ENCODE assay signal across 27 cellular contexts in genomic region chr10:117448840-117449239, GRCh38.
"Had no signal": no experiment of that assay in that cellular context is flagged by ENCODE, and none has a peak within 500 bp of the region (broad histone marks: within the 10 kb centered on the region; RNA-seq: fewer than 3 reads in every experiment).

No MANE protein-coding gene starts in this region.

- H3K9me3 ChIP-seq: esophagus squamous epithelium, gastrocnemius medialis, mucosa of descending colon, tibial artery had no signal

- H3K4me3 Mint-ChIP-seq: activated CD4-positive, alpha-beta T cell treated with anti-CD3 and anti-CD28 coated beads, Interleukin-2, amount 10 ng/mL, durations not matched to agents 7 days and 5 days; activated CD8-positive, alpha-beta T cell treated with anti-CD3 and anti-CD28 coated beads for 36 hours; activated naive CD4-positive, alpha-beta T cell treated with anti-CD3 and anti-CD28 coated beads, Interleukin-2, amount 50 U/mL, for 24 hours; activated T-helper 1 cell treated with anti-CD3 and anti-CD28 coated beads, Interleukin-12 subunit alpha, Interleukin-12 subunit beta, Interleukin-2, Interleukin-4 antibody, amounts not matched to agents 30 ng/mL and 10 ng/mL and 1 ng/mL, durations not matched to agents 14 hours and 24 hours and 36 hours; nephron progenitor cell; stimulated activated effector memory CD8-positive, alpha-beta T cell treated with anti-CD3 and anti-CD28 coated beads, Interleukin-12 subunit alpha, Interleukin-12 subunit beta, amount 100 ng/mL, for 72 hours; stimulated activated naive CD8-positive, alpha-beta T cell treated with anti-CD3 and anti-CD28 coated beads, Interleukin-15, amount 100 ng/mL, for 72 hours; T-cell; T-helper 2 cell treated with Interferon-gamma antibody and Interleukin-4, amounts not matched to agents 5 μg/mL and 100 μg/mL, for 36 hours had no signal

- H3K27ac ChIP-seq: coronary artery, esophagus squamous epithelium, gastrocnemius medialis, heart right ventricle, tibial artery, VCaP had no signal

- H3K36me3 Mint-ChIP-seq: stimulated activated effector memory CD8-positive, alpha-beta T cell treated with anti-CD3 and anti-CD28 coated beads, Interleukin-12 subunit alpha, Interleukin-12 subunit beta, amount 100 ng/mL, for 72 hours; T-cell had no signal

- H3K4me3 ChIP-seq: coronary artery, esophagus squamous epithelium, gastrocnemius medialis, heart right ventricle, mucosa of descending colon, tibial artery had no signal

- H3K27me3 ChIP-seq: gastrocnemius medialis, tibial artery had no signal

- H3K36me3 ChIP-seq: esophagus squamous epithelium, gastrocnemius medialis, heart right ventricle, tibial artery had no signal

- DNase-seq: activated CD4-positive, alpha-beta T cell treated with anti-CD3 and anti-CD28 coated beads, Interleukin-2, amount 10 ng/mL, durations not matched to agents 7 days and 5 days; activated CD8-positive, alpha-beta T cell treated with anti-CD3 and anti-CD28 coated beads for 36 hours; activated gamma-delta T cell treated with Interleukin-2 at 50 U/mL for 16 hours; cerebellar nuclear complex; esophagus squamous epithelium; gastrocnemius medialis; heart right ventricle; mesendoderm; nephron progenitor cell; right cardiac atrium; stimulated activated CD4-positive, alpha-beta T cell treated with anti-CD3 and anti-CD28 coated beads, Interleukin-1b, Interleukin-23, amount 100 ng/mL, for 48 hours; stimulated activated naive CD8-positive, alpha-beta T cell treated with anti-CD3 and anti-CD28 coated beads, Interleukin-15, amount 100 ng/mL, for 72 hours; T-cell; tibial artery had no signal

- H3K27me3 Mint-ChIP-seq: activated CD4-positive, alpha-beta T cell treated with anti-CD3 and anti-CD28 coated beads, Interleukin-2, amount 10 ng/mL, durations not matched to agents 7 days and 5 days had no signal

- H3K4me1 Mint-ChIP-seq: activated CD4-positive, alpha-beta T cell treated with anti-CD3 and anti-CD28 coated beads, Interleukin-2, amount 10 ng/mL, durations not matched to agents 7 days and 5 days; activated naive CD4-positive, alpha-beta T cell treated with anti-CD3 and anti-CD28 coated beads, Interleukin-2, amount 50 U/mL, for 24 hours; stimulated activated effector memory CD8-positive, alpha-beta T cell treated with anti-CD3 and anti-CD28 coated beads, Interleukin-12 subunit alpha, Interleukin-12 subunit beta, amount 100 ng/mL, for 72 hours; stimulated activated naive CD8-positive, alpha-beta T cell treated with anti-CD3 and anti-CD28 coated beads, Interleukin-15, amount 100 ng/mL, for 72 hours; T-cell had no signal

- ATAC-seq: activated CD4-positive, CD25-positive, alpha-beta regulatory T cell treated with anti-CD3 and anti-CD28 coated beads, Interleukin-2, amount 50 U/mL, for 24 hours; activated CD8-positive, alpha-beta T cell treated with anti-CD3 and anti-CD28 coated beads for 36 hours; gastrocnemius medialis; heart right ventricle; left colon; mucosa of descending colon; right cardiac atrium; stimulated activated naive CD8-positive, alpha-beta T cell treated with anti-CD3 and anti-CD28 coated beads, Interleukin-15, amount 100 ng/mL, for 72 hours; T-cell had no signal

- H3K27ac Mint-ChIP-seq: activated CD4-positive, alpha-beta T cell treated with anti-CD3 and anti-CD28 coated beads, Interleukin-2, amount 10 ng/mL, durations not matched to agents 7 days and 5 days; activated CD8-positive, alpha-beta T cell treated with anti-CD3 and anti-CD28 coated beads for 36 hours; activated naive CD4-positive, alpha-beta T cell treated with anti-CD3 and anti-CD28 coated beads, Interleukin-2, amount 50 U/mL, for 24 hours; activated T-helper 1 cell treated with anti-CD3 and anti-CD28 coated beads, Interleukin-12 subunit alpha, Interleukin-12 subunit beta, Interleukin-2, Interleukin-4 antibody, amounts not matched to agents 30 ng/mL and 10 ng/mL and 1 ng/mL, durations not matched to agents 14 hours and 24 hours and 36 hours; nephron progenitor cell; progenitor cell of endocrine pancreas; stimulated activated effector memory CD8-positive, alpha-beta T cell treated with anti-CD3 and anti-CD28 coated beads, Interleukin-12 subunit alpha, Interleukin-12 subunit beta, amount 100 ng/mL, for 72 hours; stimulated activated naive CD8-positive, alpha-beta T cell treated with anti-CD3 and anti-CD28 coated beads, Interleukin-15, amount 100 ng/mL, for 72 hours; T-cell; T-helper 2 cell treated with Interferon-gamma antibody and Interleukin-4, amounts not matched to agents 5 μg/mL and 100 μg/mL, for 36 hours had no signal

- H3K4me1 ChIP-seq: esophagus squamous epithelium, gastrocnemius medialis, heart right ventricle had no signal

- FAIRE-seq: astrocyte, bronchial epithelial cell, keratinocyte had no signal
